In genomic region chr19:3357731-3358391, GRCh38 we compare ENCODE assay signal across 7 cellular contexts. TPM values are rescaled to one million over a fixed set of nuclear protein-coding genes. Genes with fewer than 3 reads are reported as not detected.
DNase-seq lines count a peak whose midpoint lies in the region; ATAC-seq and TF ChIP-seq lines count a peak whose summit lies in the region.

No MANE protein-coding gene starts in this region.

- in situ Hi-C loops in HAP-1 (cut with MboI; ENCODE audit: low sequenced_read_pairs) = no loop called here
- in situ Hi-C loops in G401 (cut with HindIII; ENCODE audit: low sequenced_read_pairs) = no loop called here

- H3K27ac ChIP-seq in WERI-Rb-1 = peak overlapping the region; percentile 73
- H3K27ac ChIP-seq in gastroesophageal sphincter = peak overlapping the region; percentile 90 to 100 (median 100)

- H3K4me3 ChIP-seq in HAP-1 = peak overlapping the region; percentile 44; the same call in 1 of the 2 replicates
- H3K4me3 ChIP-seq in WERI-Rb-1 (ENCODE audit: low read depth, low read length) = peak overlapping the region; percentile 90
- H3K4me3 ChIP-seq in gastroesophageal sphincter = peak overlapping the region; percentile 33 to 99

- H3K36me3 ChIP-seq in HAP-1 (replicated peaks) = no peaks in the 10 kb centered on the region
- no peaks in the 10 kb centered on the region; the same call in 1 of the 2 replicates for H3K36me3 ChIP-seq in WERI-Rb-1
- H3K36me3 ChIP-seq in gastroesophageal sphincter = no peaks in the 10 kb centered on the region

- H3K9me3 ChIP-seq in HAP-1 = no peaks in the 10 kb centered on the region
- H3K9me3 ChIP-seq in WERI-Rb-1 (ENCODE audit: severe bottlenecking) = no peaks in the 10 kb centered on the region
- H3K9me3 ChIP-seq in gastroesophageal sphincter = peaks cover 0 to 8% (median 0%) of the 10 kb centered on the region in 3 donors

- H3K27me3 ChIP-seq in HAP-1 (ENCODE audit: low read depth) (no peaks in the 10 kb centered on the region), WERI-Rb-1 (ENCODE audit: insufficient read depth, low read depth, severe bottlenecking) (no peaks in the 10 kb centered on the region), gastroesophageal sphincter (no peaks in the 10 kb centered on the region)

- H3K36me3 Mint-ChIP-seq in stimulated activated effector memory CD8-positive, alpha-beta T cell treated with anti-CD3 and anti-CD28 coated beads, Interleukin-12 subunit alpha, Interleukin-12 subunit beta, amount 100 ng/mL, for 72 hours = peaks cover 12% of the 10 kb centered on the region

- no peak for DNase-seq in HAP-1 (ENCODE audit: low spot score in 2 of 2)
- peak; percentile 90 for DNase-seq in WERI-Rb-1
- peak in 1 of 2 donors; percentile 18 for DNase-seq in stimulated activated effector memory CD8-positive, alpha-beta T cell treated with anti-CD3 and anti-CD28 coated beads, Interleukin-12 subunit alpha, Interleukin-12 subunit beta, amount 100 ng/mL, for 72 hours (ENCODE audit: low spot score in 2 of 2)
- DNase-seq in G401 (ENCODE audit: low spot score) = no peak
- DNase-seq in DMS53 (lab: John Stamatoyannopoulos, UW) = no peak

- no peak for ATAC-seq in gastroesophageal sphincter
- ATAC-seq in stimulated activated effector memory CD8-positive, alpha-beta T cell treated with anti-CD3 and anti-CD28 coated beads, Interleukin-12 subunit alpha, Interleukin-12 subunit beta, amount 100 ng/mL, for 72 hours = peak; percentile 15
- no peak for ATAC-seq in HG03135 (IDR thresholded peaks at IDR 0.05; ENCODE audit: unreplicated experiment)

- peak overlapping the region; percentile 79 for H3K4me3 Mint-ChIP-seq in stimulated activated effector memory CD8-positive, alpha-beta T cell treated with anti-CD3 and anti-CD28 coated beads, Interleukin-12 subunit alpha, Interleukin-12 subunit beta, amount 100 ng/mL, for 72 hours

- peak overlapping the region; percentile 32 for H3K27ac Mint-ChIP-seq in stimulated activated effector memory CD8-positive, alpha-beta T cell treated with anti-CD3 and anti-CD28 coated beads, Interleukin-12 subunit alpha, Interleukin-12 subunit beta, amount 100 ng/mL, for 72 hours

- H3K4me1 ChIP-seq in HAP-1 = peaks cover 4% of the 10 kb centered on the region; the same call in 1 of the 2 replicates
- peaks cover 0 to 41% (median 18%) of the 10 kb centered on the region in 3 donors for H3K4me1 ChIP-seq in gastroesophageal sphincter

- TF ChIP-seq CTCF in WERI-Rb-1 (IDR thresholded peaks at IDR 0.05; ENCODE audit: low read depth, low read length) = no peak
- no peak for TF ChIP-seq CTCF in gastroesophageal sphincter (IDR thresholded peaks at IDR 0.05)

- TF ChIP-seq POLR2A in gastroesophageal sphincter (IDR thresholded peaks at IDR 0.05) = no peak

- WGBS in gastroesophageal sphincter (ENCODE audit: low coverage in 1 of 2), 2 donors = 5 to 8% methylated on average over 4 of the region's 19 CpGs

- peaks cover 35% of the 10 kb centered on the region for H3K4me1 Mint-ChIP-seq in stimulated activated effector memory CD8-positive, alpha-beta T cell treated with anti-CD3 and anti-CD28 coated beads, Interleukin-12 subunit alpha, Interleukin-12 subunit beta, amount 100 ng/mL, for 72 hours

- H3K9me3 Mint-ChIP-seq in stimulated activated effector memory CD8-positive, alpha-beta T cell treated with anti-CD3 and anti-CD28 coated beads, Interleukin-12 subunit alpha, Interleukin-12 subunit beta, amount 100 ng/mL, for 72 hours = no peaks in the 10 kb centered on the region

- no peak for TF ChIP-seq EP300 in gastroesophageal sphincter (IDR thresholded peaks at IDR 0.05)

RNA-seq across cellular contexts. Expression of gene NFIC, which starts 8.5 kb away (rescaled TPM):
- 100 to 1,000 TPM; 125 to 285 (median 155) TPM for total RNA-seq in gastroesophageal sphincter
- total RNA-seq in G401 (2014; rRNA removed; shearing (Covaris generic)) = 3.2 and 8.9 TPM in 2 replicates

Comparison
In these comparisons a context has a peak if more than half of its experiments do, and no peak if none do; other contexts are left out.
1. RNA of gene NFIC, which starts 8.5 kb away (total RNA-seq): 125 to 285 TPM in gastroesophageal sphincter; 3.2 to 8.9 TPM in G401; every median in the first group is over 10 times any median in the second.
2. Peak in every context shown above with its lines, with median percentiles within 50 percentile points of each other: H3K4me3 ChIP-seq.